Comparison of ENCODE assay signal across 1 cellular context in the genomic region with DNA sequence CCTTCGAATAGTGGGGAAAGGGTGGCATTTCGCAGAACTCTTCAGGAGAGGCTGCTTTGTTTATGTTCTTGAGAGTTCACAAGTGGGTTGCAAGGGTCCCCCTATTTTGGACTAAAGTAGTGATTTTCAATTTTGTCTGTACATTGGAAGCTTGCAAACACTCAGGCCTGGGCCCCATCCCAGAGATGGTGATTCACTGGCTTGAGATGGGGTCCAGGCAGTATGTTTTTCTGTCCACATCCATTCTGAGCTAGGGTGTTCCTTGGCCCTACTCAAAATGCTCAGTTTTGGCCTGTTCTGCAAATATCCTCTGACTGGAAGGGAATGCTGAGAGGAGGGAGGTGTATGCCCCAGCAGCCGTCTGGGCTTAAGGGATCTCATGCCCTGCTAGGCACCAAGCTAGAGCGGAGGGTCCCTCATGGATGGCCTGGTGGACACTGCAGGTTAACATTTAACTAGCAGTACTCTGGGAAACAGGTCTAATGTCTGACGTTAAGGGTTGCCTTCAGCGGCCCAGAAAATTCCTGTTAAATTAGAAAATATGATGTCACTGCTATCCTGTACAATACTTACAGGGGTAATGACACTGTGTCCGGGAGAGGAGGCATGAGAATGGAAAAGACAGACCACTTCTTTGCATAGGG.
TF ChIP-seq lines count a peak whose summit lies in the region.

No MANE protein-coding gene starts in this region.

TF ChIP-seq in K562, 482 proteins besides CTCF, POLR2A, EP300 and RAD21 (continued from another document):
- TF ChIP-seq, protein P1, sequence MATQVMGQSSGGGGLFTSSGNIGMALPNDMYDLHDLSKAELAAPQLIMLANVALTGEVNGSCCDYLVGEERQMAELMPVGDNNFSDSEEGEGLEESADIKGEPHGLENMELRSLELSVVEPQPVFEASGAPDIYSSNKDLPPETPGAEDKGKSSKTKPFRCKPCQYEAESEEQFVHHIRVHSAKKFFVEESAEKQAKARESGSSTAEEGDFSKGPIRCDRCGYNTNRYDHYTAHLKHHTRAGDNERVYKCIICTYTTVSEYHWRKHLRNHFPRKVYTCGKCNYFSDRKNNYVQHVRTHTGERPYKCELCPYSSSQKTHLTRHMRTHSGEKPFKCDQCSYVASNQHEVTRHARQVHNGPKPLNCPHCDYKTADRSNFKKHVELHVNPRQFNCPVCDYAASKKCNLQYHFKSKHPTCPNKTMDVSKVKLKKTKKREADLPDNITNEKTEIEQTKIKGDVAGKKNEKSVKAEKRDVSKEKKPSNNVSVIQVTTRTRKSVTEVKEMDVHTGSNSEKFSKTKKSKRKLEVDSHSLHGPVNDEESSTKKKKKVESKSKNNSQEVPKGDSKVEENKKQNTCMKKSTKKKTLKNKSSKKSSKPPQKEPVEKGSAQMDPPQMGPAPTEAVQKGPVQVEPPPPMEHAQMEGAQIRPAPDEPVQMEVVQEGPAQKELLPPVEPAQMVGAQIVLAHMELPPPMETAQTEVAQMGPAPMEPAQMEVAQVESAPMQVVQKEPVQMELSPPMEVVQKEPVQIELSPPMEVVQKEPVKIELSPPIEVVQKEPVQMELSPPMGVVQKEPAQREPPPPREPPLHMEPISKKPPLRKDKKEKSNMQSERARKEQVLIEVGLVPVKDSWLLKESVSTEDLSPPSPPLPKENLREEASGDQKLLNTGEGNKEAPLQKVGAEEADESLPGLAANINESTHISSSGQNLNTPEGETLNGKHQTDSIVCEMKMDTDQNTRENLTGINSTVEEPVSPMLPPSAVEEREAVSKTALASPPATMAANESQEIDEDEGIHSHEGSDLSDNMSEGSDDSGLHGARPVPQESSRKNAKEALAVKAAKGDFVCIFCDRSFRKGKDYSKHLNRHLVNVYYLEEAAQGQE (CRISPR knock-in tag; IDR thresholded peaks at IDR 0.05; ENCODE audit: low read depth) = no peak
- TF ChIP-seq, protein P2, sequence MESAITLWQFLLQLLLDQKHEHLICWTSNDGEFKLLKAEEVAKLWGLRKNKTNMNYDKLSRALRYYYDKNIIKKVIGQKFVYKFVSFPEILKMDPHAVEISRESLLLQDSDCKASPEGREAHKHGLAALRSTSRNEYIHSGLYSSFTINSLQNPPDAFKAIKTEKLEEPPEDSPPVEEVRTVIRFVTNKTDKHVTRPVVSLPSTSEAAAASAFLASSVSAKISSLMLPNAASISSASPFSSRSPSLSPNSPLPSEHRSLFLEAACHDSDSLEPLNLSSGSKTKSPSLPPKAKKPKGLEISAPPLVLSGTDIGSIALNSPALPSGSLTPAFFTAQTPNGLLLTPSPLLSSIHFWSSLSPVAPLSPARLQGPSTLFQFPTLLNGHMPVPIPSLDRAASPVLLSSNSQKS (CRISPR knock-in tag; IDR thresholded peaks at IDR 0.05) = no peak
- TF ChIP-seq, protein P3, sequence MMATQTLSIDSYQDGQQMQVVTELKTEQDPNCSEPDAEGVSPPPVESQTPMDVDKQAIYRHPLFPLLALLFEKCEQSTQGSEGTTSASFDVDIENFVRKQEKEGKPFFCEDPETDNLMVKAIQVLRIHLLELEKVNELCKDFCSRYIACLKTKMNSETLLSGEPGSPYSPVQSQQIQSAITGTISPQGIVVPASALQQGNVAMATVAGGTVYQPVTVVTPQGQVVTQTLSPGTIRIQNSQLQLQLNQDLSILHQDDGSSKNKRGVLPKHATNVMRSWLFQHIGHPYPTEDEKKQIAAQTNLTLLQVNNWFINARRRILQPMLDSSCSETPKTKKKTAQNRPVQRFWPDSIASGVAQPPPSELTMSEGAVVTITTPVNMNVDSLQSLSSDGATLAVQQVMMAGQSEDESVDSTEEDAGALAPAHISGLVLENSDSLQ (IDR thresholded peaks at IDR 0.05) = no peak
- TF ChIP-seq KLF13 (tag; IDR thresholded peaks at IDR 0.05; ENCODE audit: borderline replicate concordance, low read depth) = no peak
- TF ChIP-seq HNRNPL (IDR thresholded peaks at IDR 0.05; ENCODE audit: low read depth, low read length) = no peak
- no peak for TF ChIP-seq TAF1 (IDR thresholded peaks at IDR 0.05; ENCODE audit: control insufficient read depth, extremely low read depth, insufficient read depth, low read length, severe bottlenecking)
- no peak for TF ChIP-seq ZNF224 (CRISPR knock-in tag; IDR thresholded peaks at IDR 0.05)
- TF ChIP-seq CBX2 (IDR thresholded peaks at IDR 0.05; ENCODE audit: insufficient read depth, low read length, poor library complexity, severe bottlenecking) = no peak
- TF ChIP-seq ZNF695 (CRISPR knock-in tag; IDR thresholded peaks at IDR 0.05) = no peak
- no peak for TF ChIP-seq SREBF2 (CRISPR knock-in tag; IDR thresholded peaks at IDR 0.05)
- TF ChIP-seq, protein P4, sequence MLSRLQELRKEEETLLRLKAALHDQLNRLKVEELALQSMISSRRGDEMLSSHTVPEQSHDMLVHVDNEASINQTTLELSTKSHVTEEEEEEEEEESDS (CRISPR knock-in tag; IDR thresholded peaks at IDR 0.05) = no peak
TF ChIP-seq in K562: peak in this region for 0.
